ENCODE assay signal across 9 cellular contexts in genomic region chrX:1239681-1240142, GRCh38. TPM values are rescaled to one million over a fixed set of nuclear protein-coding genes. Genes with fewer than 3 reads are reported as not detected.
A peak's percentile ranks its signal among the peaks of the same experiment; 100 is the strongest.
DNase-seq lines count a peak whose midpoint lies in the region; ATAC-seq and TF ChIP-seq lines count a peak whose summit lies in the region.
"Had no signal": no experiment of that assay in that cellular context is flagged by ENCODE, and none has a peak within 500 bp of the region (broad histone marks: within the 10 kb centered on the region; RNA-seq: fewer than 3 reads in every experiment).

No MANE protein-coding gene starts in this region.

- TF ChIP-seq POLR2A in lower leg skin (IDR thresholded peaks at IDR 0.05), result no peak

- intact Hi-C loops in lower leg skin (cut with DNase I; ENCODE audit: low total_unique reads), result no loop called here

- no peak for TF ChIP-seq CTCF in lower leg skin (IDR thresholded peaks at IDR 0.05)

- H3K9ac ChIP-seq in BLaER1, result no peak overlapping the region

- ATAC-seq in GM21423 (IDR thresholded peaks at IDR 0.05; ENCODE audit: unreplicated experiment), result peak; percentile 90

- H3K9me3 ChIP-seq in BLaER1, result peaks cover 12% of the 10 kb centered on the region

- H3K4me3 ChIP-seq in BLaER1 (no peak overlapping the region), lower leg skin (ENCODE audit: low read depth, poor library complexity, severe bottlenecking) (no peak overlapping the region)

- H3K27ac ChIP-seq in BLaER1, result no peak overlapping the region

- peaks cover 19% of the 10 kb centered on the region for H3K4me1 ChIP-seq in BLaER1

- peak overlapping the region; percentile 37 for H3K4me2 ChIP-seq in BLaER1

- no peaks in the 10 kb centered on the region for H3K36me3 ChIP-seq in BLaER1

- no peaks in the 10 kb centered on the region for H3K27me3 ChIP-seq in BLaER1

- whole genome bisulfite sequencing in lower leg skin, 2 donors, result 77 to 78% methylated on average over 23 of the region's 23 CpGs

- no peaks in the 10 kb centered on the region for H4K20me1 ChIP-seq in BLaER1

- peak; percentile 68 for DNase-seq in SIG-M5 treated with dmso at 0.1 percent for 504 hours (lab: John Stamatoyannopoulos, UW; ENCODE audit: unreplicated experiment)
- DNase-seq in lower leg skin (ENCODE audit: low spot score in 2 of 2), result peak; percentile 43 to 92
- DNase-seq in NCI-H1092 treated with DMSO at 0.1 percent for 48 hours (lab: John Stamatoyannopoulos, UW), result no peak
- no peak for DNase-seq in NCI-H1417 treated with DMSO at 0.1 percent for 48 hours (lab: John Stamatoyannopoulos, UW)
- no peak for DNase-seq in NCI-H345 (lab: John Stamatoyannopoulos, UW)
- DNase-seq in activated CD4-positive, CD25-positive, alpha-beta regulatory T cell (lab: John Stamatoyannopoulos, UW), result no peak
- DNase-seq: NCI-H2227 treated with DMSO at 0.1 percent for 48 hours had no signal

RNA-seq across cellular contexts. Expression of gene CRLF2, which starts 27.3 kb away (rescaled TPM):
- 1 to 10 TPM in 1 of 4 donors, not detected in 3; 1.1 TPM for total RNA-seq in lower leg skin

RNA-seq across cellular contexts. Expression of gene CSF2RA, which starts 28.9 kb away (rescaled TPM):
- total RNA-seq in lower leg skin, result 1 to 10 TPM; 2.4 to 7.5 (median 4.6) TPM

Comparison
In these comparisons a context has a peak if more than half of its experiments do, and no peak if none do; other contexts are left out.
1. DNase-seq: peak in SIG-M5 treated with dmso at 0.1 percent for 504 hours (single experiment) and lower leg skin (2 of 2); none in NCI-H1092 treated with DMSO at 0.1 percent for 48 hours (single experiment), NCI-H1417 treated with DMSO at 0.1 percent for 48 hours (single experiment), NCI-H345 (single experiment) and activated CD4-positive, CD25-positive, alpha-beta regulatory T cell (0 of 4).